ENCODE assay signal across 10 cellular contexts in genomic region chr14:90406384-90406798, GRCh38. TPM values are rescaled to one million over a fixed set of nuclear protein-coding genes. Genes with fewer than 3 reads are reported as not detected.
DNase-seq lines count a peak whose midpoint lies in the region; ATAC-seq, FAIRE-seq and TF ChIP-seq lines count a peak whose summit lies in the region.
"Had no signal": no experiment of that assay in that cellular context is flagged by ENCODE, and none has a peak within 500 bp of the region (broad histone marks: within the 10 kb centered on the region; RNA-seq: fewer than 3 reads in every experiment).

No MANE protein-coding gene starts in this region.

- TF ChIP-seq CTCF in CD4-positive, alpha-beta T cell (IDR thresholded peaks at IDR 0.05) = no peak
- TF ChIP-seq CTCF in K562 (IDR thresholded peaks at IDR 0.05 in 2 of 3, conservative IDR thresholded peaks at IDR 0.05 in 1 of 3; ENCODE audit: insufficient read depth in 2 of 3, low read depth in 1 of 3, low read length in 3 of 3) (no peak), nephron (IDR thresholded peaks at IDR 0.05; ENCODE audit: unreplicated experiment in 3 of 3) (no peak)

- peaks cover 67% of the 10 kb centered on the region for H3K4me1 Mint-ChIP-seq in CD4-positive, alpha-beta T cell (ENCODE audit: low read depth)
- peaks cover 66% of the 10 kb centered on the region for H3K4me1 Mint-ChIP-seq in nephron

- TF ChIP-seq POLR2A in GM12892 (IDR thresholded peaks at IDR 0.05; ENCODE audit: low read depth, low read length) = peak; percentile 41; the same call in 1 of the 2 replicates
- no peak for TF ChIP-seq POLR2A in K562 (conservative IDR thresholded peaks at IDR 0.05)

- peaks cover 44% of the 10 kb centered on the region; the same call in 2 of the 3 replicates for H3K36me3 ChIP-seq in K562 (ENCODE audit: control insufficient read depth, insufficient read depth, low read length)

- H3K27me3 ChIP-seq in CD4-positive, alpha-beta T cell (ENCODE audit: control insufficient read depth, insufficient read depth, low read length) = no peaks in the 10 kb centered on the region
- no peaks in the 10 kb centered on the region for H3K27me3 ChIP-seq in K562 (ENCODE audit: control insufficient read depth in 2 of 2, insufficient read depth in 2 of 2, low read length in 2 of 2)

- no peak overlapping the region for H3K4me3 Mint-ChIP-seq in CD4-positive, alpha-beta T cell
- H3K4me3 Mint-ChIP-seq in nephron = peak overlapping the region in 1 of 3 experiments; percentile 14

- H3K4me3 ChIP-seq in K562 = no peak overlapping the region
- H3K4me3 ChIP-seq: smooth muscle cell had no signal

- FAIRE-seq in GM12892 (lab: Jason Lieb, UNC) (no peak), K562 (lab: Jason Lieb, UNC) (no peak)

- no peak overlapping the region for H3K4me2 ChIP-seq in K562 (ENCODE audit: insufficient read depth, low read length)
- H3K4me2 ChIP-seq: smooth muscle cell had no signal

- peaks cover 75% of the 10 kb centered on the region for H3K36me3 Mint-ChIP-seq in CD4-positive, alpha-beta T cell (ENCODE audit: low read depth)
- H3K36me3 Mint-ChIP-seq in nephron (ENCODE audit: low read depth) = peaks cover 62% of the 10 kb centered on the region

- no peaks in the 10 kb centered on the region for H3K27me3 Mint-ChIP-seq in CD4-positive, alpha-beta T cell
- H3K27me3 Mint-ChIP-seq in nephron (ENCODE audit: low read depth) = no peaks in the 10 kb centered on the region

- no peaks in the 10 kb centered on the region for H3K79me2 ChIP-seq in K562 (ENCODE audit: control insufficient read depth, insufficient read depth, low read length)

- H4K20me1 ChIP-seq in K562 (replicated peaks; ENCODE audit: control insufficient read depth, insufficient read depth, low read length) = no peaks in the 10 kb centered on the region; the same call in 1 of the 2 replicates

- no peak for DNase-seq in CD4-positive, alpha-beta T cell
- DNase-seq in GM12892 (ENCODE audit: insufficient read length) (no peak), K562 (ENCODE audit: extremely low read depth in 1 of 4, low spot score in 3 of 4) (no peak), SW 1271 (lab: John Stamatoyannopoulos, UW) (no peak), NCI-H2081 (lab: John Stamatoyannopoulos, UW) (no peak)
- DNase-seq: effector CD8-positive, alpha-beta T cell; MM.1S had no signal

- TF ChIP-seq EP300 in K562 (IDR thresholded peaks at IDR 0.05; ENCODE audit: low read length) = no peak

- no peaks in the 10 kb centered on the region for H3K4me1 ChIP-seq in K562 (replicated peaks in 1 of 2; ENCODE audit: control insufficient read depth in 2 of 2, insufficient read depth in 2 of 2, low read length in 2 of 2)

- peak overlapping the region; percentile 72 for H3K27ac Mint-ChIP-seq in CD4-positive, alpha-beta T cell
- H3K27ac Mint-ChIP-seq in nephron = peak overlapping the region; percentile 4 to 59 (median 45)

- no TSS peak for BruUV-seq in K562 (replicated peaks; lab: Mats Ljungman, UMichigan)

- in situ Hi-C loops in K562 (cut with MboI) = loop anchor here (10.0 kb wide), 1 partner anchor 118 kb away; no protein-coding TSS in a partner anchor

- POLR2A ChIA-PET in CD4-positive, alpha-beta T cell (lab: Charles Lee) = interaction anchor here (1.5 to 11.9 kb wide), 3 partner anchors 9 to 23 kb away, joined by 3 to 340 read pairs (median 26); partner anchors contain the start of gene CALM1
- POLR2A ChIA-PET in K562 (lab: Yijun Ruan, JAX) = interaction anchor here (0.7 to 1.7 kb wide), 3 partner anchors 10 to 268 kb away, joined by 4 to 6 read pairs (median 5); no protein-coding TSS in a partner anchor

- WGBS in K562 (ENCODE audit: insufficient coverage, low coverage, missing lambda C conversion rate) = 65% methylated on average over 3 of the region's 3 CpGs

- intact Hi-C loops in CD4-positive, alpha-beta T cell (cut with DNase I, micrococcal nuclease) = no loop called here
- intact Hi-C loops in K562 (cut with micrococcal nuclease) = no loop called here

- H3K9ac ChIP-seq in K562 (ENCODE audit: insufficient read depth in 1 of 2, low read depth in 2 of 2, low read length in 2 of 2) = no peak overlapping the region

- H3K27ac ChIP-seq in CD4-positive, alpha-beta T cell (ENCODE audit: low read depth, low read length) = no peak overlapping the region
- no peak overlapping the region for H3K27ac ChIP-seq in K562 (ENCODE audit: extremely low read depth, low read depth, low read length)

- no peak overlapping the region for H2AFZ ChIP-seq in K562 (ENCODE audit: low read depth, low read length)

- H3K9me3 Mint-ChIP-seq in CD4-positive, alpha-beta T cell = no peaks in the 10 kb centered on the region
- no peaks in the 10 kb centered on the region for H3K9me3 Mint-ChIP-seq in nephron

- no peaks in the 10 kb centered on the region for H3K9me3 ChIP-seq in CD4-positive, alpha-beta T cell (ENCODE audit: control insufficient read depth, low read length)
- H3K9me3 ChIP-seq in K562 (replicated peaks; ENCODE audit: control insufficient read depth, insufficient read depth, low read depth, low read length) = no peaks in the 10 kb centered on the region

- peak; percentile 10 for ATAC-seq in CD4-positive, alpha-beta T cell (ENCODE audit: poor library complexity)
- peak; percentile 51 for ATAC-seq in K562
- ATAC-seq in GM18861 (IDR thresholded peaks at IDR 0.05; ENCODE audit: unreplicated experiment) = no peak

- H3K9me1 ChIP-seq in K562 (ENCODE audit: control insufficient read depth, insufficient read depth, low read length) = no peaks in the 10 kb centered on the region

- no peak for TF ChIP-seq RAD21 in K562 (CRISPR knock-in tag; conservative IDR thresholded peaks at IDR 0.05 in 1 of 2, IDR thresholded peaks at IDR 0.05 in 1 of 2)

- CTCF ChIA-PET in CD4-positive, alpha-beta T cell (lab: Charles Lee) = interaction anchor here (0.6 kb wide), 1 partner anchor 15 kb away, joined by 4 read pairs; no protein-coding TSS in a partner anchor
- CTCF ChIA-PET in K562 (lab: Yijun Ruan, JAX; ENCODE audit: low intra/inter-chr PET ratio) = no interaction called here

TF ChIP-seq in K562, 482 proteins besides CTCF, POLR2A, EP300 and RAD21:
- TF ChIP-seq ATF2 (CRISPR knock-in tag; IDR thresholded peaks at IDR 0.05) (no peak), KLF10 (CRISPR knock-in tag; IDR thresholded peaks at IDR 0.05) (no peak), BMI1 (IDR thresholded peaks at IDR 0.05; ENCODE audit: low read length) (no peak), ZFP36 (IDR thresholded peaks at IDR 0.05; ENCODE audit: low read depth, low read length, partially characterized antibody) (no peak), ZNF3 (CRISPR knock-in tag; IDR thresholded peaks at IDR 0.05) (no peak)

RNA-seq across cellular contexts. Expression of gene CALM1, which starts 9.6 kb away (rescaled TPM):
- 100 to 1,000 TPM; 960 to 975 TPM for total RNA-seq in CD4-positive, alpha-beta T cell
- polyA plus RNA-seq in GM12892 (2012; ENCODE audit: missing spikeins) = 180 TPM
- 62.1 and 139 TPM in 2 replicates for total RNA-seq in K562 (2011; cell fraction: chromatin; rRNA removed; ENCODE audit: low replicate concordance)
- total RNA-seq in K562 (2011; cell fraction: nucleolus; rRNA removed) = 42.4 and 45.7 TPM in 2 replicates
- 60.5 and 80.2 TPM in 2 replicates for total RNA-seq in K562 (2011; cell fraction: nucleoplasm; rRNA removed)
- total RNA-seq in K562 (2014; rRNA removed) (256 and 290 TPM in 2 replicates), K562 (2014; rRNA removed; fragmentation: Illumina TruSeq; extraction: Trizol) (158 and 169 TPM in 2 replicates), K562 (2015; rRNA removed; fragmentation: Illumina TruSeq; extraction: Trizol) (139 and 148 TPM in 2 replicates), K562 (2021) (141 and 155 TPM in 2 replicates)
- polyA plus RNA-seq in K562 (2011; rRNA removed) (128 and 161 TPM in 2 replicates), K562 (2014; fragmentation: Illumina TruSeq; extraction: Trizol) (206 and 269 TPM in 2 replicates), K562 (2014; fragmentation: Nextera tagmentation; extraction: Ambion mirVana) (10 to 100 TPM; 48.0 to 85.7 TPM), K562 (2014; rRNA removed) (162 and 178 TPM in 2 replicates)
- 77.4 and 107 TPM in 2 replicates for polyA plus RNA-seq in K562 (2011; cell fraction: cytosol; rRNA removed)
- polyA plus RNA-seq in K562 (2011; cell fraction: nucleus; rRNA removed) = 56.0 and 78.4 TPM in 2 replicates
- 143 and 146 TPM in 2 replicates for polyA plus RNA-seq in K562 (2012)
- 242 and 267 TPM in 2 replicates for polyA minus RNA-seq in K562 (2011; rRNA and poly(A)+ RNA removed)
- polyA minus RNA-seq in K562 (2011; cell fraction: cytosol; rRNA and poly(A)+ RNA removed) = 56.8 and 84.7 TPM in 2 replicates
- 73.0 and 82.9 TPM in 2 replicates for polyA minus RNA-seq in K562 (2011; cell fraction: nucleus; rRNA and poly(A)+ RNA removed)
